In the genomic region with DNA sequence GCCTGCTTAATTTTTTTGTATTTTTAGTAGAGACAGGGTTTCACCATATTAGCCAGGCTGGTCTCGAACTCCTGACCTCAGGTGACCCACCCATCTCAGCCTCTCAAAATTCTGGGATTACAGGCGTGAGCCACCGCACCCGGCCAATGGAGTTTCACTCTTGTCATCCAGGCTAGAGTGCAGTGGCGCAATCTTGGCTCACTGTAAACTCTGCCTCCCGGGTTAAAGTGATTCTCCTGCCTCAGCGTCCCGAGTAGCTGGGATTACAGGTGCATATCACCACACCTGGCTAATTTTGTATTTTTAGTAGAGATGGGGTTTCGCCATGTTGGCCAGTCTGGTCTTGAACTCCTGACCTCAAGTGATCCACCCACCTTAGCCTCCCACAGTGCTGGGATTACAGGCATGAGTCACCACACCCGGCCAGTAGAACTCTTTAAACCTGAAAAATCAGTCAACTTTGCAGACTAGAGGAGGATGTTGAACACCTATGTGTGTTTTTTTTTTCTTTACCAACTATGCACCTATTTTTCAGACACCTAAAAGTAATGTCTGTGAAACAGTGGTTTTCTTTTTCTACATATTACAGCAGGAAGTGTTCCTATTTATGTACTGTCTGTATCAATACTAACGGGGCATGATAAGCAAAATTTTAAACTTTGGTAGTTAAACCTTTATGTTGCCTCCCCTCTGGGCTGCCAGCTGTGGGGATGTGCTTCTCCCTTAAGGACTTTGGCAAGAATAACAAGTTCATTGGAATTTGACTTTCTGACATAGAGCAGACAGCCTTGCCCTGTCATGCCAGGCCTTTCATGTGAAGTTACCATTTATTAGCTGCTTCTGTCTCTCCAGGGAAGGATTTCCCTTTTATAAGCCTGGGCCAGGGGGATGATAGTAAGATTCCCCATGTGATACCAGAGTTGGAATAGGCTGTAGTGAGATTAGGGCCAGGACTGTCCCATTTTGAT, we compare ENCODE assay signal across 8 cellular contexts. TPM values are rescaled to one million over a fixed set of nuclear protein-coding genes. Genes with fewer than 3 reads are reported as not detected.
A peak's percentile ranks its signal among the peaks of the same experiment; 100 is the strongest.
DNase-seq lines count a peak whose midpoint lies in the region; ATAC-seq and TF ChIP-seq lines count a peak whose summit lies in the region.

No MANE protein-coding gene starts in this region.

- WGBS in testis, 2 donors: 86 to 91% methylated on average over 11 of the region's 11 CpGs

- no peaks in the 10 kb centered on the region for H3K9me3 ChIP-seq in testis

- DNase-seq in activated CD4-positive, alpha-beta T cell treated with anti-CD3 and anti-CD28 coated beads for 48 hours: peak; percentile 43
- DNase-seq in activated CD4-positive, alpha-beta T cell treated with anti-CD3 and anti-CD28 coated beads, Interleukin-2, amount 50 U/mL, for 4 hours: no peak
- peak; percentile 55 to 57 for DNase-seq in activated T-cell treated with anti-CD3 and anti-CD28 coated beads, Interleukin-2, amount 50 U/mL, for 48 hours
- DNase-seq in left cardiac atrium (no peak), amygdala (lab: John Stamatoyannopoulos, UW) (no peak), medulla oblongata (ENCODE audit: extremely low spot score) (no peak), testis (no peak)
- DNase-seq in stimulated activated CD4-positive, alpha-beta T cell treated with anti-CD3 and anti-CD28 coated beads, Interleukin-1b, Interleukin-23, amount 100 ng/mL, for 48 hours: peak; percentile 32

- TF ChIP-seq CTCF in testis (IDR thresholded peaks at IDR 0.05): no peak

- TF ChIP-seq POLR2A in testis (IDR thresholded peaks at IDR 0.05): no peak

- peak; percentile 55 to 79 for ATAC-seq in left cardiac atrium

- H3K4me1 ChIP-seq in testis: peaks cover 15% of the 10 kb centered on the region

- H3K27ac ChIP-seq in testis: no peak overlapping the region

- intact Hi-C loops in left cardiac atrium (cut with DNase I): no loop called here
- intact Hi-C loops in testis (cut with DNase I; ENCODE audit: low total_unique reads): no loop called here

- H3K36me3 ChIP-seq in testis (ENCODE audit: low read depth, missing control alignments): no peaks in the 10 kb centered on the region

- H3K27me3 ChIP-seq in testis: no peaks in the 10 kb centered on the region

- no peak overlapping the region for H3K4me3 ChIP-seq in testis

RNA-seq across cellular contexts. Expression of gene ARIH2, which starts 8.1 kb away (rescaled TPM):
- total RNA-seq in left cardiac atrium: 100 to 1,000 TPM in 1 of 2 donors, 10 to 100 TPM in 1; 88.0 to 104 TPM
- total RNA-seq in testis: 100 to 1,000 TPM; 127 to 157 TPM
- 106 TPM for polyA plus RNA-seq in testis (ENCODE audit: insufficient read depth, low read depth, low replicate concordance)

RNA-seq across cellular contexts. Expression of gene SLC25A20, which starts 28.0 kb away (rescaled TPM):
- total RNA-seq in left cardiac atrium (10 to 100 TPM; 53.4 to 55.6 TPM), testis (10 to 100 TPM; 13.0 to 15.7 TPM)
- 19.6 TPM for polyA plus RNA-seq in testis (ENCODE audit: insufficient read depth, low read depth, low replicate concordance)

Comparison
In these comparisons a context has a peak if more than half of its experiments do, and no peak if none do; other contexts are left out.
1. DNase-seq: peak in activated CD4-positive, alpha-beta T cell treated with anti-CD3 and anti-CD28 coated beads for 48 hours (single experiment), activated T-cell treated with anti-CD3 and anti-CD28 coated beads, Interleukin-2, amount 50 U/mL, for 48 hours (2 of 2) and stimulated activated CD4-positive, alpha-beta T cell treated with anti-CD3 and anti-CD28 coated beads, Interleukin-1b, Interleukin-23, amount 100 ng/mL, for 48 hours (single experiment); none in activated CD4-positive, alpha-beta T cell treated with anti-CD3 and anti-CD28 coated beads, Interleukin-2, amount 50 U/mL, for 4 hours (0 of 2), left cardiac atrium (single experiment), amygdala (0 of 56), medulla oblongata (single experiment) and testis (single experiment).